ENCODE assay signal across 11 cellular contexts in genomic region chr2:205902041-205902898, GRCh38.
A peak's percentile ranks its signal among the peaks of the same experiment; 100 is the strongest.
DNase-seq lines count a peak whose midpoint lies in the region; ATAC-seq and TF ChIP-seq lines count a peak whose summit lies in the region.
"Had no signal": no experiment of that assay in that cellular context is flagged by ENCODE, and none has a peak within 500 bp of the region (broad histone marks: within the 10 kb centered on the region; RNA-seq: fewer than 3 reads in every experiment).

No MANE protein-coding gene starts in this region.

- ATAC-seq in HG02759 (IDR thresholded peaks at IDR 0.05; ENCODE audit: unreplicated experiment) = no peak
- ATAC-seq in activated CD8-positive, alpha-beta T cell treated with anti-CD3 and anti-CD28 coated beads for 36 hours = no peak

- H3K27ac Mint-ChIP-seq in activated CD8-positive, alpha-beta T cell treated with anti-CD3 and anti-CD28 coated beads for 36 hours = no peak overlapping the region
- H3K27ac Mint-ChIP-seq: activated CD4-positive, alpha-beta memory T cell treated with anti-CD3 and anti-CD28 coated beads for 36 hours had no signal

- H3K9me3 Mint-ChIP-seq in activated CD8-positive, alpha-beta T cell treated with anti-CD3 and anti-CD28 coated beads for 36 hours = peaks cover 5% of the 10 kb centered on the region

- H3K9me3 ChIP-seq in A673 (ENCODE audit: low read depth, low read length, poor library complexity, severe bottlenecking) = no peaks in the 10 kb centered on the region
- H3K9me3 ChIP-seq in WERI-Rb-1 (ENCODE audit: severe bottlenecking) = peaks cover 7% of the 10 kb centered on the region

- H3K27me3 ChIP-seq in A673 (replicated peaks; ENCODE audit: insufficient read depth, low read depth, low read length, poor library complexity) = no peaks in the 10 kb centered on the region
- H3K27me3 ChIP-seq in WERI-Rb-1 (ENCODE audit: insufficient read depth, low read depth, severe bottlenecking) = peaks cover 4% of the 10 kb centered on the region

- no peaks in the 10 kb centered on the region for H3K36me3 Mint-ChIP-seq in activated CD8-positive, alpha-beta T cell treated with anti-CD3 and anti-CD28 coated beads for 36 hours (ENCODE audit: low read depth)
- H3K36me3 Mint-ChIP-seq: activated CD4-positive, alpha-beta memory T cell treated with anti-CD3 and anti-CD28 coated beads for 36 hours had no signal

- no peak overlapping the region for H3K4me3 Mint-ChIP-seq in activated CD8-positive, alpha-beta T cell treated with anti-CD3 and anti-CD28 coated beads for 36 hours
- H3K4me3 Mint-ChIP-seq: activated CD4-positive, alpha-beta memory T cell treated with anti-CD3 and anti-CD28 coated beads for 36 hours had no signal

- no peaks in the 10 kb centered on the region for H3K36me3 ChIP-seq in A673 (ENCODE audit: insufficient read depth, low read length, poor library complexity, severe bottlenecking)
- H3K36me3 ChIP-seq in WERI-Rb-1 = no peaks in the 10 kb centered on the region

- no peak for TF ChIP-seq CTCF in A673 (conservative IDR thresholded peaks at IDR 0.05; ENCODE audit: low read depth, low read length)
- no peak for TF ChIP-seq CTCF in WERI-Rb-1 (IDR thresholded peaks at IDR 0.05; ENCODE audit: low read depth, low read length)
- TF ChIP-seq CTCF in activated CD8-positive, alpha-beta T cell treated with anti-CD3 and anti-CD28 coated beads for 36 hours (IDR thresholded peaks at IDR 0.05) = no peak

- no peaks in the 10 kb centered on the region for H3K4me1 ChIP-seq in A673 (ENCODE audit: insufficient read depth, low read length, poor library complexity, severe bottlenecking)

- BruUV-seq in A673 (replicated peaks; lab: Mats Ljungman, UMichigan) = no TSS peak

- CTCF ChIA-PET in A673 (lab: Charles Lee) = no interaction called here
- CTCF ChIA-PET in activated CD8-positive, alpha-beta T cell treated with anti-CD3 and anti-CD28 coated beads for 36 hours (lab: Charles Lee) = interaction anchor here (1.5 kb wide), 1 partner anchor 24 kb away, joined by 6 read pairs; no protein-coding TSS in a partner anchor

- H3K27me3 Mint-ChIP-seq in activated CD8-positive, alpha-beta T cell treated with anti-CD3 and anti-CD28 coated beads for 36 hours = peaks cover 11% of the 10 kb centered on the region

- intact Hi-C loops in A673 (cut with micrococcal nuclease; ENCODE audit: unreplicated experiment) (no loop called here), posterior vena cava (cut with DNase I) (no loop called here)
- intact Hi-C loops in activated CD8-positive, alpha-beta T cell treated with anti-CD3 and anti-CD28 coated beads for 36 hours (cut with micrococcal nuclease) = no loop called here

- H3K27ac ChIP-seq in A673 (ENCODE audit: low read depth, low read length, poor library complexity, severe bottlenecking) = no peak overlapping the region
- H3K27ac ChIP-seq in WERI-Rb-1 = no peak overlapping the region

- POLR2A ChIA-PET in A673 (lab: Charles Lee; ENCODE audit: low non-redundant PET) = no interaction called here
- POLR2A ChIA-PET in activated CD8-positive, alpha-beta T cell treated with anti-CD3 and anti-CD28 coated beads for 36 hours (lab: Charles Lee) = no interaction called here

- DNase-seq in A673 (ENCODE audit: low spot score) (peak; percentile 10), M059J (ENCODE audit: low read depth) (peak; percentile 42), WERI-Rb-1 (peak; percentile 66), kidney tubule cell (ENCODE audit: low spot score) (peak; percentile 27), posterior vena cava (ENCODE audit: low spot score) (no peak), GOT3 (lab: John Stamatoyannopoulos, UW) (no peak)
- no peak for DNase-seq in activated CD8-positive, alpha-beta T cell treated with anti-CD3 and anti-CD28 coated beads for 36 hours
- DNase-seq: activated CD4-positive, alpha-beta memory T cell treated with anti-CD3 and anti-CD28 coated beads for 36 hours; amniotic stem cell; NCI-H2081 treated with DMSO at 0.1 percent for 48 hours had no signal

- H3K4me1 Mint-ChIP-seq in activated CD8-positive, alpha-beta T cell treated with anti-CD3 and anti-CD28 coated beads for 36 hours (ENCODE audit: low read depth) = no peaks in the 10 kb centered on the region

- H3K4me3 ChIP-seq in A673 (ENCODE audit: low read depth, low read length, poor library complexity, severe bottlenecking) (no peak overlapping the region), WERI-Rb-1 (ENCODE audit: low read depth, low read length) (no peak overlapping the region)

Comparison
In these comparisons a context has a peak if more than half of its experiments do, and no peak if none do; other contexts are left out.
1. DNase-seq: peak in A673 (single experiment), M059J (single experiment), WERI-Rb-1 (single experiment) and kidney tubule cell (single experiment); none in posterior vena cava (single experiment), GOT3 (single experiment) and activated CD8-positive, alpha-beta T cell treated with anti-CD3 and anti-CD28 coated beads for 36 hours (single experiment).